ENCODE assay signal across 31 cellular contexts in the genomic region with DNA sequence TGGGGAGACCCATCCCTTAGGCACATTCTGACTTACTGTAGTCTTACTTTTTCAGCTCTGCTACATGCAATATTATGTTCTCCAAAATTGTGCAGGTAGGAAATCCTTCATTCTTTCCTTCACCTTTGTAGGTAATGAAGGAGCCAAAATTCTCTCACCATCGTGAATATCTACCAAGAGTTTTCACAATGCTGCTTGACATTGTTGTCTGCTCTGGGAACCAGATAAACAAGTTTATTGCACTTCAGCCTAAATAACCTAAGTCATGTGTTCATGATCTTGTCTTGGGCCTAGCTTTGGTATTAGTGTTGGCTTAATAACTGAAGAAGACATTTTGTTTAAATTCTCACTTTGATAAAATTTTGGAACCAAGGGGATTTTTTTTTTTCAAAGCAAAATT.
DNase-seq lines count a peak whose midpoint lies in the region; ATAC-seq and TF ChIP-seq lines count a peak whose summit lies in the region.
"Had no signal": no experiment of that assay in that cellular context is flagged by ENCODE, and none has a peak within 500 bp of the region (broad histone marks: within the 10 kb centered on the region; RNA-seq: fewer than 3 reads in every experiment).

No MANE protein-coding gene starts in this region.

- H3K27me3 ChIP-seq in endodermal cell (ENCODE audit: control insufficient read depth, insufficient read depth, low read length, poor library complexity, severe bottlenecking) (no peaks in the 10 kb centered on the region), trophoblast cell (ENCODE audit: insufficient read depth, low read length) (no peaks in the 10 kb centered on the region)
- H3K27me3 ChIP-seq: BE2C; BLaER1; BLaER1 treated with 17β-estradiol and CSF1 and Interleukin-3, amounts not matched to agents 10 nM and 100 nM had no signal

- no peaks in the 10 kb centered on the region for H3K79me2 ChIP-seq in trophoblast cell (ENCODE audit: control insufficient read depth, insufficient read depth, low read length, poor library complexity)

- no peak overlapping the region for H2BK120ac ChIP-seq in trophoblast cell (ENCODE audit: insufficient read depth, low read length, poor library complexity)

- no peak overlapping the region for H2BK5ac ChIP-seq in trophoblast cell (ENCODE audit: low read depth, low read length, poor library complexity)

- no peak overlapping the region for H3K14ac ChIP-seq in trophoblast cell (ENCODE audit: low read length)

- H3K4ac ChIP-seq in trophoblast cell (ENCODE audit: low read depth, low read length) = no peak overlapping the region

- no peaks in the 10 kb centered on the region for H3K36me3 Mint-ChIP-seq in endodermal cell (ENCODE audit: low read depth)
- H3K36me3 Mint-ChIP-seq: CD14-positive monocyte; CD4-positive, alpha-beta memory T cell; CD4-positive, CD25-positive, alpha-beta regulatory T cell; CD8-positive, alpha-beta memory T cell; CD8-positive, alpha-beta T cell had no signal

- H3K18ac ChIP-seq in trophoblast cell (ENCODE audit: low read length) = no peak overlapping the region

- H4K91ac ChIP-seq in trophoblast cell (ENCODE audit: low read depth, low read length) = no peak overlapping the region

- H3K9me3 ChIP-seq in endodermal cell (ENCODE audit: control insufficient read depth, low read length) (no peaks in the 10 kb centered on the region), trophoblast cell (ENCODE audit: insufficient read depth, low read depth, low read length) (no peaks in the 10 kb centered on the region)
- H3K9me3 ChIP-seq: A549; BE2C; BLaER1; BLaER1 treated with 17β-estradiol and CSF1 and Interleukin-3, amounts not matched to agents 10 nM and 100 nM; Caco-2 had no signal

- no peak overlapping the region for H3K23ac ChIP-seq in trophoblast cell (ENCODE audit: low read length)

- no peaks in the 10 kb centered on the region for H3K27me3 Mint-ChIP-seq in endodermal cell (ENCODE audit: insufficient read depth)
- H3K27me3 Mint-ChIP-seq: CD4-positive, alpha-beta T cell; CD4-positive, CD25-positive, alpha-beta regulatory T cell had no signal

- H3K9ac ChIP-seq in endodermal cell (ENCODE audit: extremely low read depth, low read length, poor library complexity, severe bottlenecking) = no peak overlapping the region
- no peak overlapping the region for H3K9ac ChIP-seq in trophoblast cell (ENCODE audit: low read length)
- H3K9ac ChIP-seq: BLaER1; BLaER1 treated with 17β-estradiol and CSF1 and Interleukin-3, amounts not matched to agents 10 nM and 100 nM had no signal

- TF ChIP-seq CTCF in endodermal cell (conservative IDR thresholded peaks at IDR 0.05) = no peak

- H3K4me1 ChIP-seq in endodermal cell (ENCODE audit: control insufficient read depth, insufficient read depth, low read length) = no peaks in the 10 kb centered on the region
- peaks cover 3 to 9% of the 10 kb centered on the region in 2 experiments for H3K4me1 ChIP-seq in trophoblast cell (ENCODE audit: control insufficient read depth in 1 of 2, insufficient read depth in 2 of 2, low read length in 2 of 2)
- H3K4me1 ChIP-seq: A549; BE2C; BLaER1; BLaER1 treated with 17β-estradiol and CSF1 and Interleukin-3, amounts not matched to agents 10 nM and 100 nM; Caco-2 had no signal

- no peak overlapping the region for H3K4me3 Mint-ChIP-seq in endodermal cell
- H3K4me3 Mint-ChIP-seq: B cell; CD14-positive monocyte; CD4-positive, alpha-beta memory T cell; CD4-positive, alpha-beta T cell; CD4-positive, CD25-positive, alpha-beta regulatory T cell; CD8-positive, alpha-beta memory T cell; CD8-positive, alpha-beta T cell had no signal

- no peaks in the 10 kb centered on the region for H3K4me1 Mint-ChIP-seq in endodermal cell
- H3K4me1 Mint-ChIP-seq: B cell; CD14-positive monocyte; CD4-positive, alpha-beta memory T cell; CD4-positive, CD25-positive, alpha-beta regulatory T cell; CD8-positive, alpha-beta memory T cell had no signal

- no peaks in the 10 kb centered on the region for H3K9me3 Mint-ChIP-seq in endodermal cell
- H3K9me3 Mint-ChIP-seq: CD4-positive, alpha-beta T cell; CD8-positive, alpha-beta T cell had no signal

- WGBS in endodermal cell (ENCODE audit: insufficient coverage in 1 of 2, insufficient read length in 1 of 2), 2 experiments = 90 to 100% methylated on average over 1 of the region's 1 CpG
- WGBS in trophoblast cell (ENCODE audit: extremely low coverage, insufficient coverage, insufficient read length) = no CpG with 5 or more reads among the region's 1 CpG

- H3K27ac ChIP-seq in endodermal cell (ENCODE audit: low read depth, low read length) = no peak overlapping the region
- no peak overlapping the region for H3K27ac ChIP-seq in trophoblast cell (ENCODE audit: low read depth, low read length)
- H3K27ac ChIP-seq: 22Rv1; A549; BLaER1; BLaER1 treated with 17β-estradiol and CSF1 and Interleukin-3, amounts not matched to agents 10 nM and 100 nM; C4-2B had no signal

- ATAC-seq in HG03039 (IDR thresholded peaks at IDR 0.05; ENCODE audit: unreplicated experiment) = no peak
- ATAC-seq: A549; CD8-positive, alpha-beta T cell had no signal

- no peak overlapping the region for H2AK5ac ChIP-seq in trophoblast cell (ENCODE audit: low read length)

- peak overlapping the region; percentile 6 for H3K4me2 ChIP-seq in trophoblast cell (ENCODE audit: low read length)
- H3K4me2 ChIP-seq: A549; BLaER1; BLaER1 treated with 17β-estradiol and CSF1 and Interleukin-3, amounts not matched to agents 10 nM and 100 nM had no signal

- H3K4me3 ChIP-seq in endodermal cell (ENCODE audit: low read length) = no peak overlapping the region
- no peak overlapping the region for H3K4me3 ChIP-seq in trophoblast cell (ENCODE audit: low read depth, low read length)
- H3K4me3 ChIP-seq: A549; BLaER1; BLaER1 treated with 17β-estradiol and CSF1 and Interleukin-3, amounts not matched to agents 10 nM and 100 nM had no signal

- DNase-seq in endodermal cell (no peak), trophoblast cell (peak; percentile 69 to 97), SIG-M5 (lab: John Stamatoyannopoulos, UW) (no peak)
- DNase-seq: 8988T; ACHN; AML-193; BE2C; C1 segment of cervical spinal cord; Caco-2; Calu3; CD4-positive, alpha-beta memory T cell; CD4-positive, alpha-beta T cell; CD4-positive, CD25-positive, alpha-beta regulatory T cell; CD8-positive, alpha-beta memory T cell; CD8-positive, alpha-beta T cell; COR-L47; DMS 273 treated with DMSO at 0.1 percent for 48 hours; DMS153; DMS53; DMS79; DMS79 treated with DMSO at 0.1 percent for 48 hours; DND-41; EL had no signal

- peaks cover 4% of the 10 kb centered on the region for H3K79me1 ChIP-seq in trophoblast cell (ENCODE audit: low read length)

- no peak overlapping the region for H2AFZ ChIP-seq in trophoblast cell (ENCODE audit: insufficient read depth, low read length, poor library complexity)

- H2BK12ac ChIP-seq in trophoblast cell (ENCODE audit: low read length) = no peak overlapping the region

- H4K8ac ChIP-seq in trophoblast cell (ENCODE audit: low read depth, low read length) = peak overlapping the region; percentile 62

- no peak overlapping the region for H4K12ac ChIP-seq in trophoblast cell (ENCODE audit: low read depth, low read length)

- H3K36me3 ChIP-seq in endodermal cell (ENCODE audit: control insufficient read depth, insufficient read depth, low read length) = no peaks in the 10 kb centered on the region
- H3K36me3 ChIP-seq in trophoblast cell (ENCODE audit: control insufficient read depth in 1 of 2, insufficient read depth in 2 of 2, low read length in 2 of 2) = no peaks in the 10 kb centered on the region
- H3K36me3 ChIP-seq: BE2C; BLaER1; BLaER1 treated with 17β-estradiol and CSF1 and Interleukin-3, amounts not matched to agents 10 nM and 100 nM had no signal

- peak overlapping the region; percentile 3 for H3K27ac Mint-ChIP-seq in endodermal cell
- H3K27ac Mint-ChIP-seq: B cell; CD14-positive monocyte; CD4-positive, alpha-beta memory T cell; CD4-positive, alpha-beta T cell; CD8-positive, alpha-beta T cell had no signal

Comparison
In these comparisons a context has a peak if more than half of its experiments do, and no peak if none do; other contexts are left out.
1. DNase-seq: peak in trophoblast cell (2 of 2); none in endodermal cell (single experiment) and SIG-M5 (single experiment).